8 cellular contexts compared by ENCODE assay signal in the genomic region with DNA sequence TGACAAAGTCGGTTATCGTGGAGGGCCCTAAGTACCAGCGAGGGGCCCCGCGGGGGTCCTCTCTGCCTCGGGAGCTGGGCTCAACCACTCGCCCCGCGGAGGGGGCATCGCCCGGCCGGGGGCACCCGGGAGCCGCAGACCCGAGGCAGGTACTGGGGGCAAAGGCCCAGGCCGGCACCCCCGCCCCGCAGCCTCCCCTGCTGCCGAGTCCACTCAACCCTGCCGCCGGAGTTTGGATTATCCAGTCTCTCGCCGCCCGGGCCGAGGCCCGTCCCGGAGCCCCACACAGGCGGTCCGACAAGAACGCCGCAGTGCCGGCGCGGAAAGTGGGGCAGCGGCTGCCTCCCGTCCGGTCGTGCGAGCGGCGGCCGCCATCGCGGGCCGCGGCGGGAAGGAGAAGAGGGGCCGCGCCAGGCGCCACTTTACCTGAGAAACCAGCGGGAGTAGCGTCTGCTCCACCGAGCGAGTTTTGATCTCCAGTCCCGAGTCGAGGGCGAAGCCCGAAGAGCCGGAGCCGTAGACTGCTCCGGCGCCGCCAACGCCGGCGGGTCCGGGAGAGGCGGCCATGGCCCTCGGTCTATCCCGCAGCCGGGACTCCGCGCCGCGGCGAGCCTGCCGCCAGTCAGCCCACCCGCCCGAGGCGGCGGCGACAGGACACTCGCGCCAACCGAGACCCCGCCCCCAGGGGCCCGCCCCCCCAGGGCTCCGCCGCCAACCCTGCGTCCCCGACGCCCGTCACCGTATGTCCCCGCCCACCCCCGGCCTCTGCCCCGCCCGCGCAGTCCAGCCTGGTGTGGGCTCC. TPM values are rescaled to one million over a fixed set of nuclear protein-coding genes. Genes with fewer than 3 reads are reported as not detected.
DNase-seq lines count a peak whose midpoint lies in the region; ATAC-seq and TF ChIP-seq lines count a peak whose summit lies in the region.

A gene with protein sequence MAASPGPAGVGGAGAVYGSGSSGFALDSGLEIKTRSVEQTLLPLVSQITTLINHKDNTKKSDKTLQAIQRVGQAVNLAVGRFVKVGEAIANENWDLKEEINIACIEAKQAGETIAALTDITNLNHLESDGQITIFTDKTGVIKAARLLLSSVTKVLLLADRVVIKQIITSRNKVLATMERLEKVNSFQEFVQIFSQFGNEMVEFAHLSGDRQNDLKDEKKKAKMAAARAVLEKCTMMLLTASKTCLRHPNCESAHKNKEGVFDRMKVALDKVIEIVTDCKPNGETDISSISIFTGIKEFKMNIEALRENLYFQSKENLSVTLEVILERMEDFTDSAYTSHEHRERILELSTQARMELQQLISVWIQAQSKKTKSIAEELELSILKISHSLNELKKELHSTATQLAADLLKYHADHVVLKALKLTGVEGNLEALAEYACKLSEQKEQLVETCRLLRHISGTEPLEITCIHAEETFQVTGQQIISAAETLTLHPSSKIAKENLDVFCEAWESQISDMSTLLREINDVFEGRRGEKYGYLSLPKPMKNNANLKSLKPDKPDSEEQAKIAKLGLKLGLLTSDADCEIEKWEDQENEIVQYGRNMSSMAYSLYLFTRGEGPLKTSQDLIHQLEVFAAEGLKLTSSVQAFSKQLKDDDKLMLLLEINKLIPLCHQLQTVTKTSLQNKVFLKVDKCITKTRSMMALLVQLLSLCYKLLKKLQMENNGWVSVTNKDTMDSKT (minus strand): TSS at position 624 of the 802 bp plus-strand sequence. CDS start 57 bp downstream, at position 567.

- H3K27ac ChIP-seq in gastrocnemius medialis = peak within 1 kb of the TSS; percentile 92 to 96 (median 93)

- in situ Hi-C loops in GM13976 (cut with MboI; ENCODE audit: low sequenced_read_pairs, unreplicated experiment) = no loop called here
- in situ Hi-C loops in astrocyte of the cerebellum (cut with HindIII; ENCODE audit: low sequenced_read_pairs) = no loop called here
- in situ Hi-C loops in gastrocnemius medialis (cut with MboI; ENCODE audit: low sequenced_read_pairs in 4 of 4) = loop anchor here in 1 of 4 donors (10.0 kb wide), 1 partner anchor 112 kb away; no protein-coding TSS in a partner anchor

- peak; percentile 93 to 95 for TF ChIP-seq POLR2A in gastrocnemius medialis (IDR thresholded peaks at IDR 0.05)

- H3K36me3 ChIP-seq in gastrocnemius medialis = no peaks in the 10 kb centered on the region

- intact Hi-C loops in gastrocnemius medialis (cut with DNase I; ENCODE audit: low total_unique reads) = loop anchor here (2.0 to 5.0 kb wide), 3 partner anchors 78 to 106 kb away; partner anchors contain the start of genes ABITRAM, ELP1 and TMEM245

- peaks cover 39 to 42% of the 10 kb centered on the region in 2 donors for H3K4me1 ChIP-seq in gastrocnemius medialis

- H3K27me3 ChIP-seq in gastrocnemius medialis = no peaks in the 10 kb centered on the region

- no peaks in the 10 kb centered on the region for H3K9me3 ChIP-seq in gastrocnemius medialis

- DNase-seq in GM13976 (ENCODE audit: low spot score) (peak; percentile 97), NCI-H1092 treated with DMSO at 0.1 percent for 48 hours (lab: John Stamatoyannopoulos, UW) (peak; percentile 87), T1000 (lab: John Stamatoyannopoulos, UW) (peak; percentile 81), astrocyte of the cerebellum (ENCODE audit: low read depth) (peak; percentile 55), hypothalamus (lab: John Stamatoyannopoulos, UW) (peak; percentile 42 to 95 (median 84)), gastrocnemius medialis (peak; percentile 89 to 92), inferior parietal cortex (ENCODE audit: extremely low spot score) (no peak)

- TF ChIP-seq CTCF in GM13976 (IDR thresholded peaks at IDR 0.05; ENCODE audit: borderline replicate concordance, control extremely low read depth, extremely low read depth, insufficient read depth, missing control alignments) = no peak
- TF ChIP-seq CTCF in astrocyte of the cerebellum (IDR thresholded peaks at IDR 0.05; ENCODE audit: low read depth, low read length, missing control alignments) = no peak
- TF ChIP-seq CTCF in gastrocnemius medialis (IDR thresholded peaks at IDR 0.05 in 4 of 5, conservative IDR thresholded peaks at IDR 0.05 in 1 of 5) = peak in 1 of 5 experiments; percentile 5

- ATAC-seq in HG02623 (IDR thresholded peaks at IDR 0.05; ENCODE audit: unreplicated experiment) (peak; percentile 70), gastrocnemius medialis (peak; percentile 79 to 80)

- peak within 1 kb of the TSS; percentile 74 for H3K4me3 ChIP-seq in astrocyte of the cerebellum (ENCODE audit: low read depth, low read length)
- peak within 1 kb of the TSS; percentile 78 to 96 (median 89) for H3K4me3 ChIP-seq in gastrocnemius medialis

RNA-seq across cellular contexts. Expression of the gene that starts here (rescaled TPM):
- total RNA-seq in gastrocnemius medialis = 10 to 100 TPM; 17.8 to 75.4 (median 44.8) TPM
